ENCODE assay signal across 7 cellular contexts in the genomic region with DNA sequence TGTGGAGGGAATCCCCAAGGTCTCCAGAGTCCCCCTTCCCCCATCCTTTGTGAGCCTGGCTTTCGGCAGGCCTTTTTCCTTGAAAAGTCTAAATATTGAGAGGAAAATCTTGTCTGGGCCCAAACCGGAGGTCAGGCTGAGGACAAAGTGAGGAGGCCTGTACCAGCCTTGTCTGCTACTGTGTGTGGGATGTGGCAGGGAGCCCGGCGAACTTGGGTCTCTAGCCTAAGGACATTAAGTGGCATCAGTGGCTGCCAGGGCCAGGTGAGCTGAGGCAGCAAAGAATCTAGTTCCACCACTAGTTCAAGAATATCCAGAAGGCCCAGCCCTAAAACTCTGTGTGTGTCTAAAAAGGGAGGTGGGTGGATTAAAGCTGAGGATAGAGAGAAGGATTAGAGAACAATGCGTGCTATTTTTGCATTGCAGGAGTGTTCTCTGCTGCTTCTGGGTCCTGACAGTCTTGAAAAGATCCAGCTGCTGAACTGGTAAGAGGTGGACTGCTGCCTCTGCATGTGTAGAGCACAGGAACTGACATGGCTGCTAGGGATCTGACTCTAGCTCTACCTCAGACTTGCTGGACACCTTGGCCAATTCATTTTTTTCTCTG. TPM values are rescaled to one million over a fixed set of nuclear protein-coding genes. Genes with fewer than 3 reads are reported as not detected.
DNase-seq lines count a peak whose midpoint lies in the region.

No MANE protein-coding gene starts in this region.

- H3K9me3 Mint-ChIP-seq in activated naive CD8-positive, alpha-beta T cell (ENCODE audit: low read depth): no peaks in the 10 kb centered on the region

- no peaks in the 10 kb centered on the region for H3K27me3 Mint-ChIP-seq in activated naive CD8-positive, alpha-beta T cell

- H3K9me3 ChIP-seq in iPS-20b (ENCODE audit: insufficient read depth, low read depth, low read length) (no peaks in the 10 kb centered on the region), stomach smooth muscle (ENCODE audit: control insufficient read depth in 2 of 2, low read length in 2 of 2) (no peaks in the 10 kb centered on the region)

- H3K9ac ChIP-seq in iPS-20b (ENCODE audit: low read depth, low read length) (peak overlapping the region; percentile 69; the same call in 1 of the 2 replicates), stomach smooth muscle (ENCODE audit: low read length in 2 of 2) (peak overlapping the region; percentile 76 to 87)

- H3K36me3 ChIP-seq in iPS-20b (ENCODE audit: insufficient read depth, low read depth, low read length) (no peaks in the 10 kb centered on the region), stomach smooth muscle (ENCODE audit: control insufficient read depth in 2 of 2, insufficient read depth in 2 of 2, low read length in 2 of 2) (no peaks in the 10 kb centered on the region)

- peak overlapping the region; percentile 87 for H3K4me3 Mint-ChIP-seq in activated naive CD8-positive, alpha-beta T cell

- peak overlapping the region; percentile 73; the same call in 1 of the 2 replicates for H3K4me3 ChIP-seq in iPS-20b (ENCODE audit: low read length)
- H3K4me3 ChIP-seq in stomach smooth muscle (ENCODE audit: low read length in 2 of 2): peak overlapping the region; percentile 72 to 78

- H3K27ac ChIP-seq in iPS-20b (ENCODE audit: low read length): no peak overlapping the region
- peak overlapping the region; percentile 85 for H3K27ac ChIP-seq in stomach smooth muscle (ENCODE audit: low read length)

- H3K4me1 ChIP-seq in iPS-20b (ENCODE audit: insufficient read depth, low read length) (no peaks in the 10 kb centered on the region), stomach smooth muscle (ENCODE audit: control insufficient read depth, insufficient read depth, low read length) (peaks cover 37% of the 10 kb centered on the region)

- peak; percentile 4 for DNase-seq in HT-29 (ENCODE audit: low spot score)
- no peak for DNase-seq in NCI-H1930 (lab: John Stamatoyannopoulos, UW)
- no peak for DNase-seq in stimulated activated CD4-positive, alpha-beta T cell treated with anti-CD3 and anti-CD28 coated beads, Interleukin-2, amount 100 ng/mL, for 24 hours
- DNase-seq in cerebellar nuclear complex (lab: John Stamatoyannopoulos, UW): no peak

- H3K27ac Mint-ChIP-seq in activated naive CD8-positive, alpha-beta T cell: peak overlapping the region; percentile 89

- H3K4me1 Mint-ChIP-seq in activated naive CD8-positive, alpha-beta T cell (ENCODE audit: low read depth): peaks cover 7% of the 10 kb centered on the region

- H3K27me3 ChIP-seq in iPS-20b (ENCODE audit: insufficient read depth, low read length): peaks cover 21% of the 10 kb centered on the region
- H3K27me3 ChIP-seq in stomach smooth muscle (ENCODE audit: control insufficient read depth in 1 of 2, insufficient read depth in 2 of 2, low read length in 2 of 2): peaks cover 0 to 2% of the 10 kb centered on the region in 2 donors

- no peaks in the 10 kb centered on the region for H3K36me3 Mint-ChIP-seq in activated naive CD8-positive, alpha-beta T cell

RNA-seq across cellular contexts. Expression of gene AMER1, which starts 1.2 kb away (rescaled TPM):
- total RNA-seq in HT-29 (2014; rRNA removed; shearing (Covaris generic)): 2.6 and 3.3 TPM in 2 replicates

RNA-seq across cellular contexts. Expression of gene ASB12, which starts 23.7 kb away (rescaled TPM):
- total RNA-seq in HT-29 (2014; rRNA removed; shearing (Covaris generic)): 0.05 TPM in 1 of 2 replicates, not detected in the other
